1 cellular context compared by ENCODE assay signal in the genomic region with DNA sequence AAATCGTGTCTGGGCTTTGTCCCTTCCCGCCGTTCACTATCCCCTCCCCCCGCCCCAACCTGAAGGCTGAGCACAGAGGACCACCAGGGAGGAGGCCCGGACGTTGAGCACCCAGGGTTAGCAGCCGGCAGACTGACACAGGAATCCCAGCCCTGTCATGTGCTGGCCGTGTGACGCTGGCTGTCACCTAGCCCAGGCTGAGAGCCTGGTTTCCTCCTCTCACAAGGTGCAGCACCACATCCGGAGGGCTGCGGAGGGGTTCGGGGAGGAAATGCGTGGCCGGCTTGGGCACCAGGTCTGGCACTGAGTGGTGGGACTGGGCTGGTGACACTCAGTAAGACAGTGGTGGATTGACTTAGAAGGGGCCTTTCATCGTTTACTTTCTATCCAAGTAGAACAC.
A peak's percentile ranks its signal among the peaks of the same experiment; 100 is the strongest.
TF ChIP-seq lines count a peak whose summit lies in the region.

No MANE protein-coding gene starts in this region.

TF ChIP-seq in HepG2, 621 proteins besides CTCF, POLR2A, EP300 and RAD21 (continued from another document):
- TF ChIP-seq, protein P1, sequence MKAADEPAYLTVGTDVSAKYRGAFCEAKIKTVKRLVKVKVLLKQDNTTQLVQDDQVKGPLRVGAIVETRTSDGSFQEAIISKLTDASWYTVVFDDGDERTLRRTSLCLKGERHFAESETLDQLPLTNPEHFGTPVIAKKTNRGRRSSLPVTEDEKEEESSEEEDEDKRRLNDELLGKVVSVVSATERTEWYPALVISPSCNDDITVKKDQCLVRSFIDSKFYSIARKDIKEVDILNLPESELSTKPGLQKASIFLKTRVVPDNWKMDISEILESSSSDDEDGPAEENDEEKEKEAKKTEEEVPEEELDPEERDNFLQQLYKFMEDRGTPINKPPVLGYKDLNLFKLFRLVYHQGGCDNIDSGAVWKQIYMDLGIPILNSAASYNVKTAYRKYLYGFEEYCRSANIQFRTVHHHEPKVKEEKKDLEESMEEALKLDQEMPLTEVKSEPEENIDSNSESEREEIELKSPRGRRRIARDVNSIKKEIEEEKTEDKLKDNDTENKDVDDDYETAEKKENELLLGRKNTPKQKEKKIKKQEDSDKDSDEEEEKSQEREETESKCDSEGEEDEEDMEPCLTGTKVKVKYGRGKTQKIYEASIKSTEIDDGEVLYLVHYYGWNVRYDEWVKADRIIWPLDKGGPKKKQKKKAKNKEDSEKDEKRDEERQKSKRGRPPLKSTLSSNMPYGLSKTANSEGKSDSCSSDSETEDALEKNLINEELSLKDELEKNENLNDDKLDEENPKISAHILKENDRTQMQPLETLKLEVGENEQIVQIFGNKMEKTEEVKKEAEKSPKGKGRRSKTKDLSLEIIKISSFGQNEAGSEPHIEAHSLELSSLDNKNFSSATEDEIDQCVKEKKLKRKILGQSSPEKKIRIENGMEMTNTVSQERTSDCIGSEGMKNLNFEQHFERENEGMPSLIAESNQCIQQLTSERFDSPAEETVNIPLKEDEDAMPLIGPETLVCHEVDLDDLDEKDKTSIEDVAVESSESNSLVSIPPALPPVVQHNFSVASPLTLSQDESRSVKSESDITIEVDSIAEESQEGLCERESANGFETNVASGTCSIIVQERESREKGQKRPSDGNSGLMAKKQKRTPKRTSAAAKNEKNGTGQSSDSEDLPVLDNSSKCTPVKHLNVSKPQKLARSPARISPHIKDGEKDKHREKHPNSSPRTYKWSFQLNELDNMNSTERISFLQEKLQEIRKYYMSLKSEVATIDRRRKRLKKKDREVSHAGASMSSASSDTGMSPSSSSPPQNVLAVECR (CRISPR knock-in tag; IDR thresholded peaks at IDR 0.05; ENCODE audit: borderline replicate concordance): peak; percentile 38; the same call in 1 of the 2 replicates
- TF ChIP-seq ZNF629 (CRISPR knock-in tag; conservative IDR thresholded peaks at IDR 0.05): no peak
- no peak for TF ChIP-seq DR1 (CRISPR knock-in tag; IDR thresholded peaks at IDR 0.05)
- TF ChIP-seq ZFX (CRISPR knock-in tag; IDR thresholded peaks at IDR 0.05; ENCODE audit: low read depth): no peak
- TF ChIP-seq SRSF9 (IDR thresholded peaks at IDR 0.05; ENCODE audit: borderline replicate concordance, insufficient read depth, low read depth, low read length, poor library complexity, severe bottlenecking): no peak
- TF ChIP-seq RFX5 (IDR thresholded peaks at IDR 0.05; ENCODE audit: low read depth, low read length): no peak
- 0 out of 2 replicates have a peak, but pooled peaks have one; percentile 15 for TF ChIP-seq ZNF672 (CRISPR knock-in tag; IDR thresholded peaks at IDR 0.05)
- TF ChIP-seq KLF9 (CRISPR knock-in tag; IDR thresholded peaks at IDR 0.05; ENCODE audit: low read depth): no peak
- no peak for TF ChIP-seq RFXANK (CRISPR knock-in tag; IDR thresholded peaks at IDR 0.05)
- no peak for TF ChIP-seq SMARCC2 (IDR thresholded peaks at IDR 0.05)
- TF ChIP-seq, protein P2, sequence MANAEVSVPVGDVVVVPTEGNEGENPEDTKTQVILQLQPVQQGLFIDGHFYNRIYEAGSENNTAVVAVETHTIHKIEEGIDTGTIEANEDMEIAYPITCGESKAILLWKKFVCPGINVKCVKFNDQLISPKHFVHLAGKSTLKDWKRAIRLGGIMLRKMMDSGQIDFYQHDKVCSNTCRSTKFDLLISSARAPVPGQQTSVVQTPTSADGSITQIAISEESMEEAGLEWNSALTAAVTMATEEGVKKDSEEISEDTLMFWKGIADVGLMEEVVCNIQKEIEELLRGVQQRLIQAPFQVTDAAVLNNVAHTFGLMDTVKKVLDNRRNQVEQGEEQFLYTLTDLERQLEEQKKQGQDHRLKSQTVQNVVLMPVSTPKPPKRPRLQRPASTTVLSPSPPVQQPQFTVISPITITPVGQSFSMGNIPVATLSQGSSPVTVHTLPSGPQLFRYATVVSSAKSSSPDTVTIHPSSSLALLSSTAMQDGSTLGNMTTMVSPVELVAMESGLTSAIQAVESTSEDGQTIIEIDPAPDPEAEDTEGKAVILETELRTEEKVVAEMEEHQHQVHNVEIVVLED (CRISPR knock-in tag; IDR thresholded peaks at IDR 0.05; ENCODE audit: borderline replicate concordance): no peak
- no peak for TF ChIP-seq HDAC2 (CRISPR knock-in tag; IDR thresholded peaks at IDR 0.05)
